ENCODE assay signal across 8 cellular contexts in genomic region chrX:84487365-84488353, GRCh38. TPM values are rescaled to one million over a fixed set of nuclear protein-coding genes. Genes with fewer than 3 reads are reported as not detected.
DNase-seq lines count a peak whose midpoint lies in the region; ATAC-seq lines count a peak whose summit lies in the region.
"Had no signal": no experiment of that assay in that cellular context is flagged by ENCODE, and none has a peak within 500 bp of the region (broad histone marks: within the 10 kb centered on the region; RNA-seq: fewer than 3 reads in every experiment).

No MANE protein-coding gene starts in this region.

- H3K36me3 Mint-ChIP-seq in T-helper 2 cell treated with Interferon-gamma antibody and Interleukin-4, amounts not matched to agents 5 μg/mL and 100 μg/mL, for 36 hours (ENCODE audit: low read depth) = peaks cover 3% of the 10 kb centered on the region

- no peaks in the 10 kb centered on the region for H3K27me3 Mint-ChIP-seq in T-helper 2 cell treated with Interferon-gamma antibody and Interleukin-4, amounts not matched to agents 5 μg/mL and 100 μg/mL, for 36 hours (ENCODE audit: low read depth)

- intact Hi-C loops in sciatic nerve (cut with DNase I) = loop anchor here (5.0 kb wide), 1 partner anchor 190 kb away; no protein-coding TSS in a partner anchor

- H3K4me3 Mint-ChIP-seq in T-helper 2 cell treated with Interferon-gamma antibody and Interleukin-4, amounts not matched to agents 5 μg/mL and 100 μg/mL, for 36 hours = no peak overlapping the region

- ATAC-seq in GM19023 (IDR thresholded peaks at IDR 0.05; ENCODE audit: unreplicated experiment) = peak; percentile 99
- peak; percentile 100 for ATAC-seq in GM21723 (IDR thresholded peaks at IDR 0.05; ENCODE audit: unreplicated experiment)
- peak; percentile 100 for ATAC-seq in HG03280 (IDR thresholded peaks at IDR 0.05; ENCODE audit: unreplicated experiment)
- no peak for ATAC-seq in sciatic nerve
- ATAC-seq: lower lobe of right lung had no signal

- H3K27ac Mint-ChIP-seq in T-helper 2 cell treated with Interferon-gamma antibody and Interleukin-4, amounts not matched to agents 5 μg/mL and 100 μg/mL, for 36 hours = no peak overlapping the region

- H3K4me1 Mint-ChIP-seq in T-helper 2 cell treated with Interferon-gamma antibody and Interleukin-4, amounts not matched to agents 5 μg/mL and 100 μg/mL, for 36 hours (ENCODE audit: low read depth) = no peaks in the 10 kb centered on the region

- no peaks in the 10 kb centered on the region for H3K9me3 Mint-ChIP-seq in T-helper 2 cell treated with Interferon-gamma antibody and Interleukin-4, amounts not matched to agents 5 μg/mL and 100 μg/mL, for 36 hours

- DNase-seq in medulla oblongata (ENCODE audit: extremely low spot score) = peak; percentile 21
- DNase-seq in stimulated activated CD4-positive, alpha-beta T cell treated with anti-CD3 and anti-CD28 coated beads, Interleukin-2, amount 100 ng/mL, for 48 hours = no peak
- DNase-seq in sciatic nerve (ENCODE audit: low spot score) = no peak
- no peak for DNase-seq in T-helper 2 cell treated with Interferon-gamma antibody and Interleukin-4, amounts not matched to agents 5 μg/mL and 100 μg/mL, for 36 hours (ENCODE audit: low spot score)
- DNase-seq: lower lobe of right lung had no signal

RNA-seq across cellular contexts. Expression of gene HDX, which starts 14.6 kb away (rescaled TPM):
- 11.2 TPM for total RNA-seq in sciatic nerve
